28 cellular contexts compared by ENCODE assay signal in the genomic region with DNA sequence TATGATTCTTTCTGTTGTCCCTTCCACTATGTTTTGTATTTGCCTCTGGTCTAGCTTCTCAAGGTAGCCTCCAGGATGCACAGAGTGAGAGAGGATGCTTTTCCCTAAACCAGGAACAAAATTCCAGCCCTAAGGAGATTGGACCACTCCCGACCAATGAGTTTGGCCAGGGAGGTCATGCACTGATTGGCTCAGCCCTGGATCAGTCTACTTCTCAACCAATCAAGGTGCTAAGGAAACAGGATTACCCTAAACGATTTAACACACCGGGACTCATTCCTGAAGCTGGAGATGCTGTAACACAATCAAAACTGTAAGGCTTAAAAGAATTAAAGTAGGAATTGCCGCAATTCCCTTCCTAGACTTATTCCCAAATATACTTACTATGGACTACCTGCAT.
"Had no signal": no experiment of that assay in that cellular context is flagged by ENCODE, and none has a peak within 500 bp of the region (broad histone marks: within the 10 kb centered on the region; RNA-seq: fewer than 3 reads in every experiment).

No MANE protein-coding gene starts in this region.

- H3K4me1 Mint-ChIP-seq: naive thymus-derived CD4-positive, alpha-beta T cell; nephron; stimulated activated memory B cell treated with anti-CD40 and anti-IgM and Interleukin-4, amounts not matched to agents 10 μg/mL and 1 μg/mL and 100 μg/mL, for 72 hours; stimulated activated naive CD8-positive, alpha-beta T cell treated with anti-CD3 and anti-CD28 coated beads, Interleukin-15, amount 100 ng/mL, for 72 hours had no signal

- H3K36me3 ChIP-seq: left ventricle myocardium inferior, pancreas, right atrium auricular region, right lobe of liver, thyroid gland, transverse colon, upper lobe of left lung, vagina had no signal

- H3K27me3 ChIP-seq: pancreas, right atrium auricular region, right lobe of liver, thyroid gland, transverse colon, upper lobe of left lung, vagina had no signal

- H2AFZ ChIP-seq: hepatocyte had no signal

- ATAC-seq: mucosa of descending colon; naive thymus-derived CD4-positive, alpha-beta T cell; pancreas; right lobe of liver; stimulated activated memory B cell treated with anti-CD40 and anti-IgM and Interleukin-4, amounts not matched to agents 10 μg/mL and 1 μg/mL and 100 μg/mL, for 72 hours; stimulated activated naive CD8-positive, alpha-beta T cell treated with anti-CD3 and anti-CD28 coated beads, Interleukin-15, amount 100 ng/mL, for 72 hours had no signal

- H3K79me2 ChIP-seq: hepatocyte had no signal

- H3K4me1 ChIP-seq: left ventricle myocardium inferior, pancreas, right atrium auricular region, right lobe of liver, transverse colon, upper lobe of left lung, vagina had no signal

- H3K27ac ChIP-seq: hepatocyte, left ventricle myocardium inferior, pancreas, right atrium auricular region, right lobe of liver, thyroid gland, transverse colon, upper lobe of left lung, vagina had no signal

- FAIRE-seq: pancreas had no signal

- H3K4me3 Mint-ChIP-seq: naive thymus-derived CD4-positive, alpha-beta T cell; nephron; neural crest cell; stimulated activated memory B cell treated with anti-CD40 and anti-IgM and Interleukin-4, amounts not matched to agents 10 μg/mL and 1 μg/mL and 100 μg/mL, for 72 hours; stimulated activated naive CD8-positive, alpha-beta T cell treated with anti-CD3 and anti-CD28 coated beads, Interleukin-15, amount 100 ng/mL, for 72 hours had no signal

- H3K27me3 Mint-ChIP-seq: stimulated activated memory B cell treated with anti-CD40 and anti-IgM and Interleukin-4, amounts not matched to agents 10 μg/mL and 1 μg/mL and 100 μg/mL, for 72 hours; stimulated activated naive CD8-positive, alpha-beta T cell treated with anti-CD3 and anti-CD28 coated beads, Interleukin-15, amount 100 ng/mL, for 72 hours had no signal

- H3K4me2 ChIP-seq: hepatocyte, smooth muscle cell had no signal

- H3K4me3 ChIP-seq: hepatocyte, left ventricle myocardium inferior, lung, mucosa of descending colon, pancreas, right atrium auricular region, right lobe of liver, smooth muscle cell, thyroid gland, transverse colon, upper lobe of left lung, vagina had no signal

- H3K27ac Mint-ChIP-seq: naive thymus-derived CD4-positive, alpha-beta T cell; nephron; stimulated activated memory B cell treated with anti-CD40 and anti-IgM and Interleukin-4, amounts not matched to agents 10 μg/mL and 1 μg/mL and 100 μg/mL, for 72 hours; stimulated activated naive CD8-positive, alpha-beta T cell treated with anti-CD3 and anti-CD28 coated beads, Interleukin-15, amount 100 ng/mL, for 72 hours had no signal

- H3K9me3 ChIP-seq: left ventricle myocardium inferior, mucosa of descending colon, pancreas, right atrium auricular region, right lobe of liver, thyroid gland, transverse colon, upper lobe of left lung, vagina had no signal

- DNase-seq: islet precursor cell; left ventricle myocardium inferior; mesendoderm; midbrain; mucosa of descending colon; naive thymus-derived CD4-positive, alpha-beta T cell; nucleus accumbens; pancreas; posterior cingulate gyrus; right lobe of liver; stimulated activated CD4-positive, alpha-beta T cell treated with anti-CD3 and anti-CD28 coated beads, Interleukin-1b, Interleukin-23, amount 100 ng/mL, for 48 hours; stimulated activated CD4-positive, alpha-beta T cell treated with anti-CD3 and anti-CD28 coated beads, Interleukin-2, amount 100 ng/mL, for 48 hours; stimulated activated CD4-positive, alpha-beta T cell treated with anti-CD3 and anti-CD28 coated beads, Interleukin-4, amount 100 ng/mL, for 4 hours; stimulated activated CD8-positive, alpha-beta memory T cell treated with anti-CD3 and anti-CD28 coated beads, Interleukin-4, amount 100 ng/mL, for 48 hours; stimulated activated naive CD4-positive, alpha-beta T cell treated with Interleukin-2 at 50 U/mL for 16 hours; stimulated activated naive CD8-positive, alpha-beta T cell treated with anti-CD3 and anti-CD28 coated beads, Interleukin-15, amount 100 ng/mL, for 72 hours; substantia nigra; thyroid gland; transverse colon; upper lobe of left lung had no signal

- H3K9me3 Mint-ChIP-seq: stimulated activated memory B cell treated with anti-CD40 and anti-IgM and Interleukin-4, amounts not matched to agents 10 μg/mL and 1 μg/mL and 100 μg/mL, for 72 hours; stimulated activated naive CD8-positive, alpha-beta T cell treated with anti-CD3 and anti-CD28 coated beads, Interleukin-15, amount 100 ng/mL, for 72 hours had no signal
